In genomic region chr5:28549588-28549987, GRCh38 we compare ENCODE assay signal across 8 cellular contexts.
"Had no signal": no experiment of that assay in that cellular context is flagged by ENCODE, and none has a peak within 500 bp of the region (broad histone marks: within the 10 kb centered on the region; RNA-seq: fewer than 3 reads in every experiment).

No MANE protein-coding gene starts in this region.

- H3K9ac ChIP-seq: GM23248 had no signal

- H3K36me3 ChIP-seq: HAP-1 had no signal

- H3K4me1 ChIP-seq: HAP-1 had no signal

- H3K4me3 ChIP-seq: GM23248, GM23338, HAP-1 had no signal

- H3K9me3 ChIP-seq: HAP-1 had no signal

- DNase-seq: GM23248, GOT3, H7, H9, HFFc6 had no signal

- H3K27ac ChIP-seq: GM23248 had no signal

- ATAC-seq: GM23338, HCT116 had no signal

- H3K4me2 ChIP-seq: GM23338 had no signal
